ENCODE assay signal across 9 cellular contexts in genomic region chr11:28170759-28171158, GRCh38.
"Had no signal": no experiment of that assay in that cellular context is flagged by ENCODE, and none has a peak within 500 bp of the region (broad histone marks: within the 10 kb centered on the region; RNA-seq: fewer than 3 reads in every experiment).

No MANE protein-coding gene starts in this region.

- H3K9ac ChIP-seq: GM23248 had no signal

- ATAC-seq: HCT116, HepG2 had no signal

- FAIRE-seq: HepG2 had no signal

- H3K27ac ChIP-seq: GM23248, HL-60 had no signal

- H3K4me1 ChIP-seq: HAP-1 had no signal

- H3K4me3 ChIP-seq: GM23248, HAP-1 had no signal

- H2AFZ ChIP-seq: GM23248 had no signal

- DNase-seq: GM23248, GOT3, H7, HFFc6, KG1 had no signal

- H3K9me3 ChIP-seq: HAP-1 had no signal

- H3K36me3 ChIP-seq: HAP-1 had no signal
